In the genomic region with DNA sequence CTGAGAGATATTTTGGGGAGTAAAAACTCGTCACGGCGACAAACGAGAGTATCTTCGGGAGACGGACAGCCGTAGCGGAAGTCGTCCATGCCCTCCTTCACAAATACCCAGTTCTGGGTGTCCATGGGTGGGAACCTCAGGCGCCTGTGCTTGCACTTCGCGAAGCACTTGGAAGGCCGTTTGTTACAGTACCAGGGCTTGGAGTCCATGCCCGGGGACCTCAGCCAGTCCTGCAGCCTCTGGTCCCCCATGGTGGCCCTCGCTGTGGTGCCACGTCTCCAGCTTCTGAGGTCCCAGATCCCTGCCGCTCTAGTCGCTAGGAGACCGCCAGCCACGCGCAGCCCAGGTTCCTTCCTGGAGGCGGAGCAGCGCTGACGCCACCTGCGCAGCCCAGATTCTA, we compare ENCODE assay signal across 10 cellular contexts. TPM values are rescaled to one million over a fixed set of nuclear protein-coding genes. Genes with fewer than 3 reads are reported as not detected.
"Had no signal": no experiment of that assay in that cellular context is flagged by ENCODE, and none has a peak within 500 bp of the region (broad histone marks: within the 10 kb centered on the region; RNA-seq: fewer than 3 reads in every experiment).

A gene (minus strand): TSS at position 287 of the 400 bp plus-strand sequence. CDS start 36 bp downstream, at position 251.

- H3K27ac ChIP-seq: GM23248, HL-60 had no signal

- H2AFZ ChIP-seq: GM23248 had no signal

- H3K9me3 ChIP-seq: HAP-1 had no signal

- DNase-seq: GM23248, GOT3, H7, HFFc6 had no signal

- H3K36me3 ChIP-seq: HAP-1 had no signal

- H3K4me3 ChIP-seq: GM23248, HAP-1 had no signal

- H3K4me1 ChIP-seq: HAP-1 had no signal

RNA-seq across cellular contexts. Expression of the gene that starts here (rescaled TPM):
- total RNA-seq: GM23248, H4, H7, HepG2, HFFc6, HT1080 had no signal
- polyA plus RNA-seq: GM23248, HepG2, IgD-negative memory B cell had no signal
